In the genomic region with DNA sequence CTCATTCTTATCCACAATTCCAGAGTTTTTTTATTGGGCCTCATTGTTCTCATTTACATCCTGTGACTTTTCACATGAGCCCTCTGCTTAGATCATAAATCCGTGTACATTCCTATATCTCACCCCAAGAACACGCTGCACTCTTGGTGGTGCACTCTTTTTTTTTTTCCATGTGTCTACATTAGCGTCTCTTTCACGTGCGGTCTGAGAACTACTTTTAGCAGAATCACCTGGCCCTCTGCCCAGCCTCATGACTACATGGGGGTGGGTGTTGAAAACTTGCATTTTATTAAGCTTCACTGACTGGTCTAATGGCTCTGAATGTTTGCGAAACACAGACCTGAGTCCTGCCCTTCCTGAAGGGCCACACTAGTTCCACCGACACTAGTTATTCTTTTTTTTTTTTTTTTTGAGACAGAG, we compare ENCODE assay signal across 9 cellular contexts. TPM values are rescaled to one million over a fixed set of nuclear protein-coding genes. Genes with fewer than 3 reads are reported as not detected.
DNase-seq lines count a peak whose midpoint lies in the region; ATAC-seq and TF ChIP-seq lines count a peak whose summit lies in the region.
"Had no signal": no experiment of that assay in that cellular context is flagged by ENCODE, and none has a peak within 500 bp of the region (broad histone marks: within the 10 kb centered on the region; RNA-seq: fewer than 3 reads in every experiment).

No MANE protein-coding gene starts in this region.

- H3K79me1 ChIP-seq in neuronal stem cell (ENCODE audit: low read depth, low read length): no peaks in the 10 kb centered on the region

- H2BK12ac ChIP-seq in neuronal stem cell (ENCODE audit: low read length): no peak overlapping the region

- no peak overlapping the region for H4K8ac ChIP-seq in neuronal stem cell (ENCODE audit: low read depth, low read length)

- peaks cover 20% of the 10 kb centered on the region for H3K27me3 ChIP-seq in GM23248 (replicated peaks; ENCODE audit: insufficient read depth)
- H3K27me3 ChIP-seq in hepatocyte: no peaks in the 10 kb centered on the region
- H3K27me3 ChIP-seq in neuronal stem cell (ENCODE audit: control insufficient read depth in 3 of 3, insufficient read depth in 3 of 3, low read depth in 1 of 3, low read length in 3 of 3): no peaks in the 10 kb centered on the region

- H2BK15ac ChIP-seq in neuronal stem cell (ENCODE audit: low read length): no peak overlapping the region

- H3K27ac ChIP-seq in GM23248 (0 out of 2 replicates have a peak overlapping the region, but pooled peaks have one; percentile 3), hepatocyte (peak overlapping the region; percentile 80), neuronal stem cell (replicated peaks; ENCODE audit: low read length) (no peak overlapping the region)

- H2AK5ac ChIP-seq in neuronal stem cell (ENCODE audit: low read depth, low read length): no peak overlapping the region

- no peaks in the 10 kb centered on the region for H3K36me3 ChIP-seq in GM23248 (ENCODE audit: low read depth)
- no peaks in the 10 kb centered on the region for H3K36me3 ChIP-seq in hepatocyte (replicated peaks; ENCODE audit: insufficient read depth, low read depth)
- H3K36me3 ChIP-seq in neuronal stem cell (replicated peaks in 1 of 2; ENCODE audit: control insufficient read depth in 2 of 2, insufficient read depth in 2 of 2, low read length in 2 of 2): no peaks in the 10 kb centered on the region

- no peak overlapping the region for H2BK120ac ChIP-seq in neuronal stem cell (ENCODE audit: low read depth, low read length)

- TF ChIP-seq CTCF in hepatocyte (IDR thresholded peaks at IDR 0.05; ENCODE audit: poor library complexity): no peak

- H3K9ac ChIP-seq in GM23248 (no peak overlapping the region), neuronal stem cell (ENCODE audit: low read depth, low read length, poor library complexity) (no peak overlapping the region)

- no peak for ATAC-seq in GM21619 (IDR thresholded peaks at IDR 0.05; ENCODE audit: unreplicated experiment)
- ATAC-seq in GM18502 (IDR thresholded peaks at IDR 0.05; ENCODE audit: poor library complexity, unreplicated experiment): no peak

- H3K9me2 ChIP-seq in GM23248 (ENCODE audit: insufficient read depth) (no peaks in the 10 kb centered on the region), hepatocyte (replicated peaks; ENCODE audit: insufficient read depth) (no peaks in the 10 kb centered on the region)

- DNase-seq in A172 (ENCODE audit: low spot score): peak; percentile 46
- peak; percentile 94 for DNase-seq in GM23248
- peak; percentile 39 for DNase-seq in T1000 (lab: John Stamatoyannopoulos, UW)
- peak; percentile 83 for DNase-seq in hepatocyte (ENCODE audit: low spot score)
- no peak for DNase-seq in NCI-H1694 (lab: John Stamatoyannopoulos, UW)
- no peak for DNase-seq in neuronal stem cell (ENCODE audit: low spot score)

- H2AFZ ChIP-seq in GM23248 (no peak overlapping the region), hepatocyte (no peak overlapping the region), neuronal stem cell (ENCODE audit: low read length) (no peak overlapping the region)

- H3K14ac ChIP-seq in neuronal stem cell (ENCODE audit: low read length): no peak overlapping the region

- H3K79me2 ChIP-seq in GM23248 (ENCODE audit: insufficient read depth) (no peaks in the 10 kb centered on the region), hepatocyte (no peaks in the 10 kb centered on the region)

- H3K18ac ChIP-seq in neuronal stem cell (ENCODE audit: low read length): no peak overlapping the region

- H4K91ac ChIP-seq in neuronal stem cell (ENCODE audit: low read depth, low read length, poor library complexity): no peak overlapping the region

- H4K20me1 ChIP-seq in GM23248 (ENCODE audit: insufficient read depth) (no peaks in the 10 kb centered on the region), hepatocyte (ENCODE audit: insufficient read depth, poor library complexity, severe bottlenecking) (no peaks in the 10 kb centered on the region)

- no peak overlapping the region for H2BK5ac ChIP-seq in neuronal stem cell (ENCODE audit: low read length)

- in situ Hi-C loops in GM23248 (cut with MboI): loop anchor here (5.0 to 25.0 kb wide), 2 partner anchors 231 to 1146 kb away; no protein-coding TSS in a partner anchor

- H3K4me1 ChIP-seq in GM23248 (ENCODE audit: insufficient read depth): 0 out of 2 replicates have a peak, but pooled peaks cover 4% of the 10 kb centered on the region
- H3K4me1 ChIP-seq in hepatocyte (ENCODE audit: insufficient read depth): peaks cover 19% of the 10 kb centered on the region
- H3K4me1 ChIP-seq in neuronal stem cell (ENCODE audit: control insufficient read depth in 2 of 2, insufficient read depth in 1 of 2, low read depth in 1 of 2, low read length in 2 of 2): no peaks in the 10 kb centered on the region

- H3K9me3 ChIP-seq in GM23248 (ENCODE audit: low read depth) (no peaks in the 10 kb centered on the region), hepatocyte (ENCODE audit: low read depth) (no peaks in the 10 kb centered on the region), neuronal stem cell (replicated peaks in 1 of 2; ENCODE audit: control insufficient read depth in 2 of 2, insufficient read depth in 1 of 2, low read depth in 1 of 2, low read length in 2 of 2) (no peaks in the 10 kb centered on the region)

- H3K4me3 ChIP-seq in GM23248 (no peak overlapping the region), hepatocyte (no peak overlapping the region), neuronal stem cell (ENCODE audit: low read length in 2 of 2) (no peak overlapping the region)

- WGBS in GM23248 (ENCODE audit: low coverage in 1 of 2, low lambda C conversion rate in 2 of 2, missing lambda C conversion rate in 2 of 2), 2 experiments: 3 to 5% methylated on average over 7 of the region's 7 CpGs
- 42% methylated on average over 7 of the region's 7 CpGs for WGBS in hepatocyte (ENCODE audit: low lambda C conversion rate, missing lambda C conversion rate)
- WGBS in neuronal stem cell (ENCODE audit: extremely low coverage in 2 of 2, insufficient read length in 2 of 2, insufficient replicate concordance in 1 of 2), 2 donors: no CpG with 5 or more reads among the region's 7 CpGs

- H3K4me2 ChIP-seq in GM23248 (ENCODE audit: unreplicated experiment): no peak overlapping the region
- H3K4me2 ChIP-seq in hepatocyte: no peak overlapping the region
- no peak overlapping the region for H3K4me2 ChIP-seq in neuronal stem cell (ENCODE audit: insufficient read depth, low read length, poor library complexity, severe bottlenecking)

- no peak overlapping the region for H3K23ac ChIP-seq in neuronal stem cell (ENCODE audit: low read depth, low read length, poor library complexity)

- H3K4ac ChIP-seq in neuronal stem cell (ENCODE audit: low read length): no peak overlapping the region

- peaks cover 15% of the 10 kb centered on the region; the same call in 1 of the 2 replicates for H3F3A ChIP-seq in GM23248 (ENCODE audit: insufficient read depth)

RNA-seq across cellular contexts. Expression of gene C9orf57, which starts 18.6 kb away (rescaled TPM):
- not detected in 2 replicates for total RNA-seq in A172 (2014; rRNA removed; shearing (Covaris generic))
- total RNA-seq in GM23248 (2014; rRNA removed; shearing (Covaris generic)): not detected in 2 replicates
- polyA plus RNA-seq in GM23248 (2016; fragmentation: Nextera tagmentation; extraction: Ambion mirVana) (not detected in 2 replicates), hepatocyte (not detected in 2 replicates)
- 0.10 TPM in 1 of 2 replicates, not detected in the other for total RNA-seq in hepatocyte
- polyA plus RNA-seq in neuronal stem cell (2013, experiment 1 of 2): not detected
- polyA plus RNA-seq in neuronal stem cell (2013, experiment 2 of 2): not detected
- total RNA-seq: skeletal muscle tissue had no signal

Comparison
In these comparisons a context has a peak if more than half of its experiments do, and no peak if none do; other contexts are left out.
1. DNase-seq: peak in A172 (single experiment), GM23248 (single experiment), T1000 (single experiment) and hepatocyte (single experiment); none in NCI-H1694 (single experiment) and neuronal stem cell (single experiment).